ENCODE assay signal across 9 cellular contexts in genomic region chr2:10446631-10447030, GRCh38. TPM values are rescaled to one million over a fixed set of nuclear protein-coding genes. Genes with fewer than 3 reads are reported as not detected.
DNase-seq lines count a peak whose midpoint lies in the region; ATAC-seq and TF ChIP-seq lines count a peak whose summit lies in the region.
"Had no signal": no experiment of that assay in that cellular context is flagged by ENCODE, and none has a peak within 500 bp of the region (broad histone marks: within the 10 kb centered on the region; RNA-seq: fewer than 3 reads in every experiment).

No MANE protein-coding gene starts in this region.

- CTCF ChIA-PET in T-cell (lab: Charles Lee): interaction anchor here (0.6 to 6.5 kb wide), 6 partner anchors 12 to 39 kb away, joined by 3 to 22 read pairs (median 3); no protein-coding TSS in a partner anchor

- POLR2A ChIA-PET in T-cell (lab: Charles Lee): interaction anchor here in 1 of 2 donors (0.6 to 1.1 kb wide), 8 partner anchors 12 to 463 kb away, joined by 3 to 6 read pairs (median 3); no protein-coding TSS in a partner anchor

- H3K4me1 Mint-ChIP-seq in activated CD4-positive, alpha-beta T cell treated with anti-CD3 and anti-CD28 coated beads, Interleukin-2, amount 10 ng/mL, durations not matched to agents 24 days and 14 days: peaks cover 47% of the 10 kb centered on the region
- peaks cover 16 to 40% (median 40%) of the 10 kb centered on the region in 3 donors for H3K4me1 Mint-ChIP-seq in T-cell
- H3K4me1 Mint-ChIP-seq in glutamatergic neuron (ENCODE audit: low read depth, unreplicated experiment): peaks cover 4% of the 10 kb centered on the region
- peaks cover 72% of the 10 kb centered on the region for H3K4me1 Mint-ChIP-seq in stimulated activated naive CD8-positive, alpha-beta T cell treated with anti-CD3 and anti-CD28 coated beads, Interleukin-15, amount 100 ng/mL, for 72 hours

- ATAC-seq in T-cell (replicated peaks in 1 of 4): no peak
- ATAC-seq in stimulated activated naive CD8-positive, alpha-beta T cell treated with anti-CD3 and anti-CD28 coated beads, Interleukin-15, amount 100 ng/mL, for 72 hours: no peak
- ATAC-seq in GM19452 (IDR thresholded peaks at IDR 0.05; ENCODE audit: unreplicated experiment): no peak
- no peak for ATAC-seq in GM18520 (IDR thresholded peaks at IDR 0.05; ENCODE audit: unreplicated experiment)

- no peak for TF ChIP-seq CTCF in glutamatergic neuron (IDR thresholded peaks at IDR 0.05; ENCODE audit: partially characterized antibody, unreplicated experiment)

- no peaks in the 10 kb centered on the region for H3K27me3 Mint-ChIP-seq in activated CD4-positive, alpha-beta T cell treated with anti-CD3 and anti-CD28 coated beads, Interleukin-2, amount 10 ng/mL, durations not matched to agents 24 days and 14 days
- H3K27me3 Mint-ChIP-seq in T-cell (no peaks in the 10 kb centered on the region), glutamatergic neuron (ENCODE audit: unreplicated experiment) (peaks cover 3% of the 10 kb centered on the region)
- H3K27me3 Mint-ChIP-seq in stimulated activated naive CD8-positive, alpha-beta T cell treated with anti-CD3 and anti-CD28 coated beads, Interleukin-15, amount 100 ng/mL, for 72 hours: no peaks in the 10 kb centered on the region

- H3K27ac Mint-ChIP-seq in activated CD4-positive, alpha-beta T cell treated with anti-CD3 and anti-CD28 coated beads, Interleukin-2, amount 10 ng/mL, durations not matched to agents 24 days and 14 days: no peak overlapping the region
- H3K27ac Mint-ChIP-seq in T-cell (peak overlapping the region in 1 of 2 donors; percentile 52), glutamatergic neuron (ENCODE audit: unreplicated experiment) (no peak overlapping the region)
- H3K27ac Mint-ChIP-seq in stimulated activated naive CD8-positive, alpha-beta T cell treated with anti-CD3 and anti-CD28 coated beads, Interleukin-15, amount 100 ng/mL, for 72 hours: peak overlapping the region in 1 of 2 donors; percentile 57

- H3K9me3 Mint-ChIP-seq in activated CD4-positive, alpha-beta T cell treated with anti-CD3 and anti-CD28 coated beads, Interleukin-2, amount 10 ng/mL, durations not matched to agents 24 days and 14 days: no peaks in the 10 kb centered on the region
- H3K9me3 Mint-ChIP-seq in T-cell (no peaks in the 10 kb centered on the region), glutamatergic neuron (ENCODE audit: unreplicated experiment) (peaks cover 5% of the 10 kb centered on the region)
- no peaks in the 10 kb centered on the region for H3K9me3 Mint-ChIP-seq in stimulated activated naive CD8-positive, alpha-beta T cell treated with anti-CD3 and anti-CD28 coated beads, Interleukin-15, amount 100 ng/mL, for 72 hours

- peak; percentile 58 for DNase-seq in activated CD4-positive, alpha-beta T cell treated with anti-CD3 and anti-CD28 coated beads, Interleukin-2, amount 10 ng/mL, durations not matched to agents 24 days and 14 days
- no peak for DNase-seq in activated CD4-positive, alpha-beta T cell treated with anti-CD3 and anti-CD28 coated beads, Interleukin-2, amount 50 U/mL, for 4 hours
- DNase-seq in T-cell: no peak
- DNase-seq in glutamatergic neuron: no peak
- no peak for DNase-seq in stimulated activated naive CD8-positive, alpha-beta T cell treated with anti-CD3 and anti-CD28 coated beads, Interleukin-15, amount 100 ng/mL, for 72 hours
- DNase-seq in islet precursor cell: no peak
- DNase-seq: NCI-H2081 treated with DMSO at 0.1 percent for 48 hours had no signal

- intact Hi-C loops in activated CD4-positive, alpha-beta T cell treated with anti-CD3 and anti-CD28 coated beads, Interleukin-2, amount 10 ng/mL, durations not matched to agents 24 days and 14 days (cut with micrococcal nuclease): loop anchor here (1.0 to 10.0 kb wide), 5 partner anchors 91 to 892 kb away; partner anchors contain the start of genes ADAM17, CYS1 and HPCAL1

- H3K36me3 Mint-ChIP-seq in activated CD4-positive, alpha-beta T cell treated with anti-CD3 and anti-CD28 coated beads, Interleukin-2, amount 10 ng/mL, durations not matched to agents 24 days and 14 days (ENCODE audit: low read depth): peaks cover 42% of the 10 kb centered on the region
- H3K36me3 Mint-ChIP-seq in T-cell (peaks cover 31% of the 10 kb centered on the region), glutamatergic neuron (ENCODE audit: unreplicated experiment) (no peaks in the 10 kb centered on the region)

- peak overlapping the region; percentile 90 for H3K4me3 Mint-ChIP-seq in activated CD4-positive, alpha-beta T cell treated with anti-CD3 and anti-CD28 coated beads, Interleukin-2, amount 10 ng/mL, durations not matched to agents 24 days and 14 days
- H3K4me3 Mint-ChIP-seq in T-cell (peak overlapping the region; percentile 62 to 79 (median 63)), glutamatergic neuron (ENCODE audit: unreplicated experiment) (peak overlapping the region; percentile 73)
- peak overlapping the region; percentile 39 to 87 for H3K4me3 Mint-ChIP-seq in stimulated activated naive CD8-positive, alpha-beta T cell treated with anti-CD3 and anti-CD28 coated beads, Interleukin-15, amount 100 ng/mL, for 72 hours

RNA-seq across cellular contexts. Expression of gene ODC1, which starts 1.5 kb away (rescaled TPM):
- 267 and 273 TPM in 2 replicates for total RNA-seq in activated CD4-positive, alpha-beta T cell treated with anti-CD3 and anti-CD28 coated beads, Interleukin-2, amount 10 ng/mL, durations not matched to agents 24 days and 14 days
- total RNA-seq in T-cell (100 to 1,000 TPM in 1 of 5 donors, 10 to 100 TPM in 4; 40.6 to 102 (median 53.3) TPM), glutamatergic neuron (ENCODE audit: unreplicated experiment) (88.0 TPM)
